ENCODE assay signal across 23 cellular contexts in the genomic region with DNA sequence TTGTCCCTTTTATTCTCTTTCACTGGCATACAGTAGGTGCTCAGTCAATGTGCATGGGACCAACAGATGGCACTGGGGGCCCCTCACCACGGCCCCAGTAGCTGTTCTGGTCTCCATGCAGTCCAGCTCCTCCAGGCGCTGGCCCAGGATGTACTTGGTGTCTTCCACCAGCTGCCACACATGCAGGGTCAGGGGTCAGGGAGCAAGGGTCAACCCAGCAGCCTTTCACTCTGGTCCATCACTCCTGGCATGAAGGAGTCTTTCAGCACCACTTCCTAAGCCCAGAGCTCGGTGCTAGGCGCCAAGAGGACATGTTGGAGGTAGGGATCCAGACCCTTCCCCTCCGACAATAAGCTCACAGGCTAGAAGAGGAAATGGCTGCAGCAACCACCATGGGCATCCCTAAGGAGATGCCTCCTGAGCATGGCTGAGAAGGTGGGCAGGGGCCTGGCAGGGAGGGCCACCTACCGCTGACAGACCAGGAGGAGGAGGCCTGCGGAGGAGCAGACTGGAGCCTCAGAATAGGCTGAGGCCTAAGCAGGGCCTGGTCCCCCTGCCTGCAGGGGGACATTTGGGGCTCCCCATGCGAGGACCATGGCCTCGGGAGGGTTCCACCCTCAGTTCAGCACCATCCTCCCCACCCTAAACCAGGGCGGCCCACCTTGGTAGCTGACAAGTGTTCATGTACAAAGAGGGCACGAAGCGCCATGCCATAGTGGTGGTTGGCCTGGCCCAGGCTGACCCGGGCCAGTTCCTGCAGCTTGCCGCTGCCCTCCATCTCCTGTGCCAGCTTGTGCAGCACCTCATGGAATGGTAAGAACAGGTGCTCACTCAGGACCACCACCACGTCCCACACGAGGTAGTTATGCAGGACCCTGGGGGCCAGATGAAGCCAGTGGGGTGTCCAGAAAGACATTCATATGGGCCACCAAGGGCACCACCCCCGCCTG. TPM values are rescaled to one million over a fixed set of nuclear protein-coding genes. Genes with fewer than 3 reads are reported as not detected.
A peak's percentile ranks its signal among the peaks of the same experiment; 100 is the strongest.
DNase-seq lines count a peak whose midpoint lies in the region; ATAC-seq, FAIRE-seq and TF ChIP-seq lines count a peak whose summit lies in the region.
"Had no signal": no experiment of that assay in that cellular context is flagged by ENCODE, and none has a peak within 500 bp of the region (broad histone marks: within the 10 kb centered on the region; RNA-seq: fewer than 3 reads in every experiment).

No MANE protein-coding gene starts in this region.

- TF ChIP-seq POLR2A in GM12878 (IDR thresholded peaks at IDR 0.05; ENCODE audit: low read depth, low read length) = no peak

- SMC1A ChIA-PET in GM12878 (lab: Charles Lee; ENCODE audit: uncharacterized antibody, unreplicated experiment) = no interaction called here

- H3K27me3 Mint-ChIP-seq in H9 (ENCODE audit: low read depth) = peaks cover 54% of the 10 kb centered on the region

- CTCF ChIA-PET in GM12878 (lab: Yijun Ruan, JAX) = interaction anchor here (0.8 kb wide), 1 partner anchor 22 kb away, joined by 3 read pairs; no protein-coding TSS in a partner anchor

- no peak overlapping the region for H3K4me2 ChIP-seq in GM12878 (ENCODE audit: control insufficient read depth, insufficient read depth)
- no peak overlapping the region for H3K4me2 ChIP-seq in H9 (ENCODE audit: insufficient read depth, insufficient read length, low read length)
- H3K4me2 ChIP-seq: BLaER1 had no signal

- no peaks in the 10 kb centered on the region for H3K79me1 ChIP-seq in H9 (ENCODE audit: insufficient read depth, low read depth, low read length, poor library complexity, severe bottlenecking)

- no peak overlapping the region for H2BK12ac ChIP-seq in H9 (ENCODE audit: insufficient read length, low read depth, low read length)

- no TSS peak for BruUV-seq in GM12878 (replicated peaks; lab: Mats Ljungman, UMichigan)

- in situ Hi-C loops in GM12878 (cut with MboI) = no loop called here

- no peak overlapping the region for H3T11ph ChIP-seq in H9 (ENCODE audit: low read length)

- RAD21 ChIA-PET in GM12878 (lab: Charles Lee; ENCODE audit: unreplicated experiment) = no interaction called here

- no peak overlapping the region for H2BK15ac ChIP-seq in H9 (ENCODE audit: low read depth, low read length)

- H3K9ac ChIP-seq in GM12878 (ENCODE audit: control insufficient read depth, insufficient read depth, low read length) = no peak overlapping the region
- no peak overlapping the region for H3K9ac ChIP-seq in H9 (ENCODE audit: extremely low read depth, insufficient read length, low read length)
- H3K9ac ChIP-seq: BLaER1 had no signal

- DNase-seq in Right ventricle myocardium inferior (ENCODE audit: missing footprints) (peak; percentile 48), left ventricle myocardium inferior (no peak), GM12878 (ENCODE audit: low read depth, low spot score) (no peak), iPS-NIHi7 (ENCODE audit: extremely low spot score) (peak; percentile 4), sciatic nerve (ENCODE audit: low spot score) (peak; percentile 42), kidney tubule cell (ENCODE audit: low spot score) (no peak), H9 (no peak)
- no peak for DNase-seq in activated naive CD4-positive, alpha-beta T cell (lab: John Stamatoyannopoulos, UW)
- DNase-seq: CD4-positive, alpha-beta memory T cell; EL; NCI-H1105; NCI-H187; NCI-H2227 treated with DMSO at 0.1 percent for 48 hours; NCI-H510A treated with DMSO at 0.1 percent for 48 hours; NCI-H82; OCI-M1; RPMI8226; SIG-M5 had no signal

- H2BK120ac ChIP-seq in H9 (ENCODE audit: low read depth, low read length, poor library complexity, severe bottlenecking) = no peak overlapping the region

- no peak overlapping the region for H4K91ac ChIP-seq in H9 (ENCODE audit: insufficient read length, low read depth, low read length)

- TF ChIP-seq CTCF in left ventricle myocardium inferior (IDR thresholded peaks at IDR 0.05; ENCODE audit: borderline replicate concordance) (no peak), GM12878 (IDR thresholded peaks at IDR 0.05 in 2 of 3, conservative IDR thresholded peaks at IDR 0.05 in 1 of 3; ENCODE audit: control insufficient read depth in 2 of 3, extremely low read depth in 1 of 3, insufficient read depth in 1 of 3, low read depth in 3 of 3, low read length in 3 of 3) (no peak), H9 (conservative IDR thresholded peaks at IDR 0.05) (no peak)

- no peak overlapping the region for H2BK5ac ChIP-seq in H9 (ENCODE audit: insufficient read length, low read length)

- H4K8ac ChIP-seq in H9 (replicated peaks; ENCODE audit: insufficient read length, low read depth, low read length) = no peak overlapping the region

- peak overlapping the region in 1 of 2 experiments; percentile 84; a peak in 1 of 5 replicates for H3K4me3 Mint-ChIP-seq in H9
- H3K4me3 Mint-ChIP-seq: CD4-positive, alpha-beta memory T cell; IgD-negative memory B cell had no signal

- no peak overlapping the region for H3K4ac ChIP-seq in H9 (ENCODE audit: low read depth, low read length)

- no peak overlapping the region for H3K18ac ChIP-seq in H9 (ENCODE audit: insufficient read length, low read depth, low read length)

- no peak overlapping the region for H4K5ac ChIP-seq in H9 (ENCODE audit: insufficient read length, low read depth, low read length)

- no peak overlapping the region for H3K56ac ChIP-seq in H9 (ENCODE audit: insufficient read length, low read depth, low read length)

- H3K4me1 ChIP-seq in left ventricle myocardium inferior (peaks cover 28% of the 10 kb centered on the region), GM12878 (ENCODE audit: control insufficient read depth, insufficient read depth, low read length) (peaks cover 8% of the 10 kb centered on the region), H9 (ENCODE audit: insufficient read depth, low read length) (no peaks in the 10 kb centered on the region)

- H3K36me3 Mint-ChIP-seq in H9 (ENCODE audit: insufficient read depth in 1 of 3, low read depth in 3 of 3) = peaks cover 2 to 86% (median 42%) of the 10 kb centered on the region in 3 experiments; a peak in 6 of 7 replicates
- H3K36me3 Mint-ChIP-seq: CD4-positive, alpha-beta memory T cell had no signal

- H4K20me1 ChIP-seq in GM12878 (ENCODE audit: control insufficient read depth, insufficient read depth) (no peaks in the 10 kb centered on the region), H9 (ENCODE audit: control insufficient read depth, insufficient read depth, insufficient read length) (peaks cover 7% of the 10 kb centered on the region)

- H3K36me3 ChIP-seq in left ventricle myocardium inferior (no peaks in the 10 kb centered on the region), GM12878 (ENCODE audit: control insufficient read depth in 2 of 2, insufficient read depth in 2 of 2, low read length in 1 of 2) (no peaks in the 10 kb centered on the region)
- H3K36me3 ChIP-seq: BLaER1 had no signal

- H2AFZ ChIP-seq in GM12878 (ENCODE audit: control insufficient read depth, low read depth, low read length) (no peak overlapping the region), H9 (ENCODE audit: low read length) (no peak overlapping the region)

- no peak overlapping the region for H2AK5ac ChIP-seq in H9 (ENCODE audit: insufficient read length, low read length)

- TF ChIP-seq RAD21 in GM12878 (IDR thresholded peaks at IDR 0.05; ENCODE audit: insufficient read depth, low read depth, low read length) = no peak

- no peak overlapping the region for H2BK20ac ChIP-seq in H9 (ENCODE audit: low read depth, low read length, poor library complexity, severe bottlenecking)

- intact Hi-C loops in Right ventricle myocardium inferior (cut with DNase I) = no loop called here
- intact Hi-C loops in left ventricle myocardium inferior (cut with micrococcal nuclease) = no loop called here
- intact Hi-C loops in GM12878 (cut with micrococcal nuclease; ENCODE audit: unreplicated experiment) = no loop called here
- intact Hi-C loops in sciatic nerve (cut with DNase I) = no loop called here

- peaks cover under 1% of the 10 kb centered on the region for H3K9me3 ChIP-seq in left ventricle myocardium inferior (replicated peaks)
- H3K9me3 ChIP-seq in GM12878 (replicated peaks; ENCODE audit: control insufficient read depth, insufficient read depth, low read length) = no peaks in the 10 kb centered on the region; the same call in 2 of the 3 replicates
- no peaks in the 10 kb centered on the region for H3K9me3 ChIP-seq in H9 (ENCODE audit: control insufficient read depth, low read depth, low read length)

- 24% methylated on average over 17 of the region's 17 CpGs for WGBS in GM12878 (ENCODE audit: insufficient coverage, insufficient replicate concordance, low lambda C conversion rate, missing lambda C conversion rate)
- WGBS in H9 (ENCODE audit: extremely low coverage, insufficient read length, low lambda C conversion rate) = no CpG with 5 or more reads among the region's 17 CpGs

- TF ChIP-seq EP300 in GM12878 (IDR thresholded peaks at IDR 0.05; ENCODE audit: borderline replicate concordance in 1 of 2, control insufficient read depth in 1 of 2, low read depth in 2 of 2, low read length in 2 of 2) = no peak

- no peaks in the 10 kb centered on the region for H3K79me2 ChIP-seq in GM12878 (ENCODE audit: control insufficient read depth, insufficient read depth, low read length)
- H3K79me2 ChIP-seq in H9 (ENCODE audit: insufficient read depth, low read length) = no peaks in the 10 kb centered on the region

- H3K4me1 Mint-ChIP-seq in H9 = peaks cover 15 to 19% of the 10 kb centered on the region in 2 experiments; a peak in 3 of 4 replicates

- no peak overlapping the region for H3K27ac Mint-ChIP-seq in H9
- H3K27ac Mint-ChIP-seq: CD4-positive, alpha-beta memory T cell; IgD-negative memory B cell had no signal

- H3K27ac ChIP-seq in left ventricle myocardium inferior (replicated peaks) (no peak overlapping the region), GM12878 (ENCODE audit: control insufficient read depth, insufficient read depth) (no peak overlapping the region), H9 (ENCODE audit: insufficient read length, low read depth, low read length) (no peak overlapping the region)
- H3K27ac ChIP-seq: BLaER1 had no signal

- ATAC-seq in Right ventricle myocardium inferior (no peak), GM12878 (no peak), sciatic nerve (no peak)

- FAIRE-seq in GM12878 (lab: Jason Lieb, UNC) = no peak
- FAIRE-seq: A204.1, GM12891, H54 had no signal

- H3K14ac ChIP-seq in H9 (ENCODE audit: insufficient read depth, low read length) = no peak overlapping the region

- H3K27me3 ChIP-seq in left ventricle myocardium inferior (ENCODE audit: low read depth) (peaks cover 100% of the 10 kb centered on the region), GM12878 (replicated peaks in 1 of 2; ENCODE audit: control insufficient read depth in 2 of 2, insufficient read depth in 2 of 2, low read length in 1 of 2) (peaks cover 8 to 11% of the 10 kb centered on the region in 2 experiments; a peak in 3 of 4 replicates), H9 (ENCODE audit: insufficient read depth, low read length) (peaks cover 28% of the 10 kb centered on the region; the same call in 1 of the 2 replicates)

- POLR2A ChIA-PET in GM12878 (lab: Charles Lee) = no interaction called here

- peaks cover 23% of the 10 kb centered on the region for H3K23me2 ChIP-seq in H9 (ENCODE audit: insufficient read length, low read depth, low read length, poor library complexity, severe bottlenecking)

- H3K9me3 Mint-ChIP-seq in H9 = peaks cover 3% of the 10 kb centered on the region in 2 experiments; a peak in 4 of 5 replicates

- no peak overlapping the region for H3K23ac ChIP-seq in H9 (ENCODE audit: insufficient read length, low read depth, low read length)

- H3K4me3 ChIP-seq in left ventricle myocardium inferior (no peak overlapping the region), GM12878 (no peak overlapping the region)
- H3K4me3 ChIP-seq: BLaER1 had no signal

RNA-seq across cellular contexts. Expression of a gene that starts 10.2 kb away (rescaled TPM):
- total RNA-seq in Right ventricle myocardium inferior (not detected), left ventricle myocardium inferior (not detected), GM12878 (2014; rRNA removed) (not detected in 2 replicates), GM12878 (2014; rRNA removed; fragmentation: Illumina TruSeq; extraction: Trizol) (not detected in 2 replicates), GM12878 (2021) (not detected in 2 replicates), sciatic nerve (not detected), H9 (2021) (1.3 and 1.4 TPM in 2 replicates)
- total RNA-seq in GM12878 (2013; cell fraction: nucleolus; rRNA removed) = not detected in 2 replicates
- not detected for polyA plus RNA-seq in GM12878 (2011; ENCODE audit: low read depth)
- polyA plus RNA-seq in GM12878 (2011; rRNA removed) (not detected in 2 replicates), GM12878 (2014; fragmentation: Illumina TruSeq; extraction: Trizol) (not detected in 2 replicates), GM12878 (2014; fragmentation: Nextera tagmentation; extraction: Ambion mirVana) (not detected), GM12878 (2014; rRNA removed) (not detected in 2 replicates), GM12878 (2016; fragmentation: Nextera tagmentation; extraction: Ambion mirVana) (not detected)
- not detected in 2 replicates for polyA plus RNA-seq in GM12878 (2011; cell fraction: cytosol; rRNA removed)
- polyA plus RNA-seq in GM12878 (2011; cell fraction: nucleus; rRNA removed) = not detected in 2 replicates
- polyA plus RNA-seq in GM12878 (2012) = 0.07 TPM in 1 of 2 replicates, not detected in the other
- polyA minus RNA-seq in GM12878 (2011; rRNA and poly(A)+ RNA removed) = not detected in 2 replicates
- polyA minus RNA-seq in GM12878 (2011; cell fraction: cytosol; rRNA and poly(A)+ RNA removed) = not detected in 2 replicates
- polyA minus RNA-seq in GM12878 (2011; cell fraction: nucleus; rRNA and poly(A)+ RNA removed) = not detected in 2 replicates
- total RNA-seq: CD4-positive, alpha-beta memory T cell had no signal
- polyA plus RNA-seq: CD4-positive, alpha-beta memory T cell; IgD-negative memory B cell had no signal

RNA-seq across cellular contexts. Expression of a gene that starts 38.2 kb away (rescaled TPM):
- total RNA-seq in Right ventricle myocardium inferior (not detected), left ventricle myocardium inferior (not detected), GM12878 (2014; rRNA removed) (not detected in 2 replicates), GM12878 (2014; rRNA removed; fragmentation: Illumina TruSeq; extraction: Trizol) (not detected in 2 replicates), GM12878 (2021) (not detected in 2 replicates), sciatic nerve (not detected), H9 (2021) (0.15 and 0.20 TPM in 2 replicates)
- not detected in 2 replicates for total RNA-seq in GM12878 (2013; cell fraction: nucleolus; rRNA removed)
- not detected for polyA plus RNA-seq in GM12878 (2011; ENCODE audit: low read depth)
- polyA plus RNA-seq in GM12878 (2011; rRNA removed) (not detected in 2 replicates), GM12878 (2014; fragmentation: Illumina TruSeq; extraction: Trizol) (0.21 TPM in 1 of 2 replicates, not detected in the other), GM12878 (2014; fragmentation: Nextera tagmentation; extraction: Ambion mirVana) (not detected), GM12878 (2014; rRNA removed) (not detected in 2 replicates), GM12878 (2016; fragmentation: Nextera tagmentation; extraction: Ambion mirVana) (not detected)
- polyA plus RNA-seq in GM12878 (2011; cell fraction: cytosol; rRNA removed) = not detected in 2 replicates
- polyA plus RNA-seq in GM12878 (2011; cell fraction: nucleus; rRNA removed) = not detected in 2 replicates
- 0.13 TPM in 1 of 2 replicates, not detected in the other for polyA plus RNA-seq in GM12878 (2012)
- not detected in 2 replicates for polyA minus RNA-seq in GM12878 (2011; rRNA and poly(A)+ RNA removed)
- polyA minus RNA-seq in GM12878 (2011; cell fraction: cytosol; rRNA and poly(A)+ RNA removed) = not detected in 2 replicates
- polyA minus RNA-seq in GM12878 (2011; cell fraction: nucleus; rRNA and poly(A)+ RNA removed) = not detected in 2 replicates
- total RNA-seq: CD4-positive, alpha-beta memory T cell had no signal
- polyA plus RNA-seq: CD4-positive, alpha-beta memory T cell; IgD-negative memory B cell had no signal

RNA-seq across cellular contexts. Expression of a gene that starts 39.2 kb away (rescaled TPM):
- total RNA-seq in Right ventricle myocardium inferior = not detected
- total RNA-seq in left ventricle myocardium inferior = not detected
- total RNA-seq in GM12878 (2013; cell fraction: nucleolus; rRNA removed) = not detected in 2 replicates
- total RNA-seq in GM12878 (2014; rRNA removed) = not detected in 2 replicates
- not detected in 2 replicates for total RNA-seq in GM12878 (2014; rRNA removed; fragmentation: Illumina TruSeq; extraction: Trizol)
- not detected in 2 replicates for total RNA-seq in GM12878 (2021)
- polyA plus RNA-seq in GM12878 (2011; ENCODE audit: low read depth) = not detected
- not detected in 2 replicates for polyA plus RNA-seq in GM12878 (2011; rRNA removed)
- polyA plus RNA-seq in GM12878 (2011; cell fraction: cytosol; rRNA removed) = not detected in 2 replicates
- polyA plus RNA-seq in GM12878 (2011; cell fraction: nucleus; rRNA removed) = not detected in 2 replicates
- polyA plus RNA-seq in GM12878 (2012) = not detected in 2 replicates
- not detected in 2 replicates for polyA plus RNA-seq in GM12878 (2014; fragmentation: Illumina TruSeq; extraction: Trizol)
- not detected for polyA plus RNA-seq in GM12878 (2014; fragmentation: Nextera tagmentation; extraction: Ambion mirVana)
- not detected in 2 replicates for polyA plus RNA-seq in GM12878 (2014; rRNA removed)
- not detected for polyA plus RNA-seq in GM12878 (2016; fragmentation: Nextera tagmentation; extraction: Ambion mirVana)
- polyA minus RNA-seq in GM12878 (2011; rRNA and poly(A)+ RNA removed) = not detected in 2 replicates
- not detected in 2 replicates for polyA minus RNA-seq in GM12878 (2011; cell fraction: cytosol; rRNA and poly(A)+ RNA removed)
- not detected in 2 replicates for polyA minus RNA-seq in GM12878 (2011; cell fraction: nucleus; rRNA and poly(A)+ RNA removed)
- not detected for total RNA-seq in sciatic nerve
- not detected in 2 replicates for total RNA-seq in H9 (2021)
- total RNA-seq: CD4-positive, alpha-beta memory T cell had no signal
- polyA plus RNA-seq: CD4-positive, alpha-beta memory T cell; IgD-negative memory B cell had no signal

Comparison
In these comparisons a context has a peak if more than half of its experiments do, and no peak if none do; other contexts are left out.
1. DNase-seq: peak in Right ventricle myocardium inferior (single experiment), iPS-NIHi7 (single experiment) and sciatic nerve (single experiment); none in left ventricle myocardium inferior (single experiment), GM12878 (single experiment), kidney tubule cell (single experiment), activated naive CD4-positive, alpha-beta T cell (0 of 4) and H9 (single experiment).